Comparison of ENCODE assay signal across 24 cellular contexts in genomic region chr9:77765781-77766259, GRCh38.
DNase-seq lines count a peak whose midpoint lies in the region; ATAC-seq and TF ChIP-seq lines count a peak whose summit lies in the region.
"Had no signal": no experiment of that assay in that cellular context is flagged by ENCODE, and none has a peak within 500 bp of the region (broad histone marks: within the 10 kb centered on the region; RNA-seq: fewer than 3 reads in every experiment).

No MANE protein-coding gene starts in this region.

- peaks cover 3 to 4% of the 10 kb centered on the region in 2 experiments for H3K9me3 ChIP-seq in CD4-positive, CD25-positive, alpha-beta regulatory T cell (ENCODE audit: control insufficient read depth in 2 of 2, low read length in 2 of 2)
- peaks cover 20% of the 10 kb centered on the region for H3K9me3 ChIP-seq in endodermal cell (ENCODE audit: control insufficient read depth, low read length)
- no peaks in the 10 kb centered on the region for H3K9me3 ChIP-seq in sigmoid colon
- H3K9me3 ChIP-seq: SJSA1 had no signal

- peak overlapping the region; percentile 23 for H3K4me3 ChIP-seq in CD4-positive, CD25-positive, alpha-beta regulatory T cell (ENCODE audit: low read depth, low read length)
- H3K4me3 ChIP-seq in endodermal cell (ENCODE audit: low read length): peak overlapping the region; percentile 64
- H3K4me3 ChIP-seq in sigmoid colon: no peak overlapping the region
- H3K4me3 ChIP-seq: SJSA1 had no signal

- no peak overlapping the region for H3K4me3 Mint-ChIP-seq in activated CD8-positive, alpha-beta memory T cell treated with anti-CD3 and anti-CD28 coated beads, Interleukin-2, amount 10 ng/mL, durations not matched to agents 7 days and 5 days
- H3K4me3 Mint-ChIP-seq in CD4-positive, CD25-positive, alpha-beta regulatory T cell: peak overlapping the region in 1 of 4 donors; percentile 61
- H3K4me3 Mint-ChIP-seq in activated T-helper 1 cell treated with anti-CD3 and anti-CD28 coated beads, Interleukin-12 subunit alpha, Interleukin-12 subunit beta, Interleukin-2, Interleukin-4 antibody, amounts not matched to agents 30 ng/mL and 10 ng/mL and 1 ng/mL, durations not matched to agents 14 hours and 24 hours and 36 hours: no peak overlapping the region
- no peak overlapping the region for H3K4me3 Mint-ChIP-seq in endodermal cell

- no peak overlapping the region for H3K27ac Mint-ChIP-seq in activated CD8-positive, alpha-beta memory T cell treated with anti-CD3 and anti-CD28 coated beads, Interleukin-2, amount 10 ng/mL, durations not matched to agents 7 days and 5 days
- peak overlapping the region in 2 of 3 donors; percentile 22 to 73 for H3K27ac Mint-ChIP-seq in CD4-positive, CD25-positive, alpha-beta regulatory T cell
- peak overlapping the region; percentile 24 for H3K27ac Mint-ChIP-seq in activated T-helper 1 cell treated with anti-CD3 and anti-CD28 coated beads, Interleukin-12 subunit alpha, Interleukin-12 subunit beta, Interleukin-2, Interleukin-4 antibody, amounts not matched to agents 30 ng/mL and 10 ng/mL and 1 ng/mL, durations not matched to agents 14 hours and 24 hours and 36 hours
- H3K27ac Mint-ChIP-seq in endodermal cell: no peak overlapping the region

- no peaks in the 10 kb centered on the region for H3K27me3 Mint-ChIP-seq in activated CD8-positive, alpha-beta memory T cell treated with anti-CD3 and anti-CD28 coated beads, Interleukin-2, amount 10 ng/mL, durations not matched to agents 7 days and 5 days
- no peaks in the 10 kb centered on the region for H3K27me3 Mint-ChIP-seq in CD4-positive, CD25-positive, alpha-beta regulatory T cell
- no peaks in the 10 kb centered on the region for H3K27me3 Mint-ChIP-seq in activated T-helper 1 cell treated with anti-CD3 and anti-CD28 coated beads, Interleukin-12 subunit alpha, Interleukin-12 subunit beta, Interleukin-2, Interleukin-4 antibody, amounts not matched to agents 30 ng/mL and 10 ng/mL and 1 ng/mL, durations not matched to agents 14 hours and 24 hours and 36 hours (ENCODE audit: insufficient read depth)
- no peaks in the 10 kb centered on the region for H3K27me3 Mint-ChIP-seq in endodermal cell (ENCODE audit: insufficient read depth)

- H3K9me3 Mint-ChIP-seq in activated CD8-positive, alpha-beta memory T cell treated with anti-CD3 and anti-CD28 coated beads, Interleukin-2, amount 10 ng/mL, durations not matched to agents 7 days and 5 days (ENCODE audit: low read depth): no peaks in the 10 kb centered on the region
- H3K9me3 Mint-ChIP-seq in CD4-positive, CD25-positive, alpha-beta regulatory T cell: peaks cover 0 to 7% (median 1%) of the 10 kb centered on the region in 7 donors
- H3K9me3 Mint-ChIP-seq in activated T-helper 1 cell treated with anti-CD3 and anti-CD28 coated beads, Interleukin-12 subunit alpha, Interleukin-12 subunit beta, Interleukin-2, Interleukin-4 antibody, amounts not matched to agents 30 ng/mL and 10 ng/mL and 1 ng/mL, durations not matched to agents 14 hours and 24 hours and 36 hours: no peaks in the 10 kb centered on the region
- peaks cover 20% of the 10 kb centered on the region for H3K9me3 Mint-ChIP-seq in endodermal cell

- H3K9ac ChIP-seq in endodermal cell (ENCODE audit: extremely low read depth, low read length, poor library complexity, severe bottlenecking): no peak overlapping the region

- H3K4me1 ChIP-seq in CD4-positive, CD25-positive, alpha-beta regulatory T cell (ENCODE audit: control insufficient read depth, insufficient read depth, low read length, poor library complexity, severe bottlenecking): no peaks in the 10 kb centered on the region
- H3K4me1 ChIP-seq in endodermal cell (ENCODE audit: control insufficient read depth, insufficient read depth, low read length) (no peaks in the 10 kb centered on the region), sigmoid colon (peaks cover 0 to 14% (median 3%) of the 10 kb centered on the region in 4 donors)
- H3K4me1 ChIP-seq: SJSA1 had no signal

- no peak for TF ChIP-seq CTCF in endodermal cell (conservative IDR thresholded peaks at IDR 0.05)
- TF ChIP-seq CTCF in sigmoid colon (IDR thresholded peaks at IDR 0.05): no peak

- H3K27me3 ChIP-seq in CD4-positive, CD25-positive, alpha-beta regulatory T cell (ENCODE audit: control insufficient read depth, insufficient read depth, low read length): no peaks in the 10 kb centered on the region
- no peaks in the 10 kb centered on the region for H3K27me3 ChIP-seq in endodermal cell (ENCODE audit: control insufficient read depth, insufficient read depth, low read length, poor library complexity, severe bottlenecking)
- H3K27me3 ChIP-seq in sigmoid colon: no peaks in the 10 kb centered on the region
- H3K27me3 ChIP-seq: SJSA1 had no signal

- CTCF ChIA-PET in activated CD8-positive, alpha-beta memory T cell treated with anti-CD3 and anti-CD28 coated beads, Interleukin-2, amount 10 ng/mL, durations not matched to agents 7 days and 5 days (lab: Charles Lee): interaction anchor here (0.8 kb wide), 1 partner anchor 309 kb away, joined by 3 read pairs; no protein-coding TSS in a partner anchor

- no peaks in the 10 kb centered on the region for H3K4me1 Mint-ChIP-seq in activated CD8-positive, alpha-beta memory T cell treated with anti-CD3 and anti-CD28 coated beads, Interleukin-2, amount 10 ng/mL, durations not matched to agents 7 days and 5 days
- peaks cover 7 to 41% (median 20%) of the 10 kb centered on the region in 4 donors for H3K4me1 Mint-ChIP-seq in CD4-positive, CD25-positive, alpha-beta regulatory T cell
- peaks cover 13% of the 10 kb centered on the region for H3K4me1 Mint-ChIP-seq in activated T-helper 1 cell treated with anti-CD3 and anti-CD28 coated beads, Interleukin-12 subunit alpha, Interleukin-12 subunit beta, Interleukin-2, Interleukin-4 antibody, amounts not matched to agents 30 ng/mL and 10 ng/mL and 1 ng/mL, durations not matched to agents 14 hours and 24 hours and 36 hours (ENCODE audit: low read depth)
- H3K4me1 Mint-ChIP-seq in endodermal cell: peaks cover 8% of the 10 kb centered on the region

- no peak for DNase-seq in activated CD8-positive, alpha-beta memory T cell treated with anti-CD3 and anti-CD28 coated beads, Interleukin-2, amount 10 ng/mL, durations not matched to agents 7 days and 5 days
- no peak for DNase-seq in activated CD8-positive, alpha-beta memory T cell treated with anti-CD3 and anti-CD28 coated beads, Interleukin-2, amount 50 U/mL, for 4 hours
- no peak for DNase-seq in CD4-positive, CD25-positive, alpha-beta regulatory T cell
- DNase-seq in activated T-helper 1 cell treated with anti-CD3 and anti-CD28 coated beads, Interleukin-12 subunit alpha, Interleukin-12 subunit beta, Interleukin-2, Interleukin-4 antibody, amounts not matched to agents 30 ng/mL and 10 ng/mL and 1 ng/mL, durations not matched to agents 14 hours and 24 hours and 36 hours (ENCODE audit: low spot score): no peak
- DNase-seq in endodermal cell (no peak), sigmoid colon (no peak), HuH-7 (ENCODE audit: low spot score) (no peak)
- DNase-seq: DMS153, DND-41, GOT3, HCEC 1CT, Karpas-422, NCI-H1092 treated with DMSO at 0.1 percent for 48 hours, NCI-H1436, NCI-H187, NCI-H2081 treated with DMSO at 0.1 percent for 48 hours, NCI-H2171, NCI-H226, NCI-H510A, NCI-H69, Right ventricle myocardium superior, RPMI8226 had no signal

- TF ChIP-seq EP300 in sigmoid colon (IDR thresholded peaks at IDR 0.05): no peak

- WGBS in endodermal cell (ENCODE audit: insufficient coverage in 1 of 2, insufficient read length in 1 of 2), 2 experiments: 88 to 94% methylated on average over 1 to 2 of the region's 2 CpGs
- WGBS in sigmoid colon, 2 donors: 86 to 89% methylated on average over 2 of the region's 2 CpGs

- peak; percentile 23 for ATAC-seq in activated CD8-positive, alpha-beta memory T cell treated with anti-CD3 and anti-CD28 coated beads, Interleukin-2, amount 10 ng/mL, durations not matched to agents 7 days and 5 days
- ATAC-seq in CD4-positive, CD25-positive, alpha-beta regulatory T cell (ENCODE audit: low read depth in 2 of 2): no peak

- peaks cover 2% of the 10 kb centered on the region for H3K36me3 ChIP-seq in CD4-positive, CD25-positive, alpha-beta regulatory T cell (ENCODE audit: control insufficient read depth, insufficient read depth, low read length)
- H3K36me3 ChIP-seq in endodermal cell (ENCODE audit: control insufficient read depth, insufficient read depth, low read length) (peaks cover 11% of the 10 kb centered on the region), sigmoid colon (no peaks in the 10 kb centered on the region)
- H3K36me3 ChIP-seq: SJSA1 had no signal

- H3K27ac ChIP-seq in CD4-positive, CD25-positive, alpha-beta regulatory T cell (ENCODE audit: insufficient read depth, low read length, poor library complexity, severe bottlenecking): no peak overlapping the region
- H3K27ac ChIP-seq in endodermal cell (ENCODE audit: low read depth, low read length) (no peak overlapping the region), sigmoid colon (no peak overlapping the region)
- H3K27ac ChIP-seq: HL-60, SJSA1 had no signal

- intact Hi-C loops in activated T-helper 1 cell treated with anti-CD3 and anti-CD28 coated beads, Interleukin-12 subunit alpha, Interleukin-12 subunit beta, Interleukin-2, Interleukin-4 antibody, amounts not matched to agents 30 ng/mL and 10 ng/mL and 1 ng/mL, durations not matched to agents 14 hours and 24 hours and 36 hours (cut with micrococcal nuclease): loop anchor here (5.0 kb wide), 1 partner anchor 289 kb away; no protein-coding TSS in a partner anchor
- intact Hi-C loops in sigmoid colon (cut with DNase I): loop anchor here (5.0 kb wide), 1 partner anchor 334 kb away; no protein-coding TSS in a partner anchor

- TF ChIP-seq POLR2A in sigmoid colon (IDR thresholded peaks at IDR 0.05): no peak

- H3K36me3 Mint-ChIP-seq in activated CD8-positive, alpha-beta memory T cell treated with anti-CD3 and anti-CD28 coated beads, Interleukin-2, amount 10 ng/mL, durations not matched to agents 7 days and 5 days: peaks cover 2% of the 10 kb centered on the region
- H3K36me3 Mint-ChIP-seq in CD4-positive, CD25-positive, alpha-beta regulatory T cell: peaks cover 23% of the 10 kb centered on the region
- peaks cover 7% of the 10 kb centered on the region for H3K36me3 Mint-ChIP-seq in activated T-helper 1 cell treated with anti-CD3 and anti-CD28 coated beads, Interleukin-12 subunit alpha, Interleukin-12 subunit beta, Interleukin-2, Interleukin-4 antibody, amounts not matched to agents 30 ng/mL and 10 ng/mL and 1 ng/mL, durations not matched to agents 14 hours and 24 hours and 36 hours (ENCODE audit: low read depth)
- H3K36me3 Mint-ChIP-seq in endodermal cell (ENCODE audit: low read depth): peaks cover 24% of the 10 kb centered on the region

Comparison
In these comparisons a context has a peak if more than half of its experiments do, and no peak if none do; other contexts are left out.
1. H3K27ac Mint-ChIP-seq: peak in CD4-positive, CD25-positive, alpha-beta regulatory T cell (2 of 3) and activated T-helper 1 cell treated with anti-CD3 and anti-CD28 coated beads, Interleukin-12 subunit alpha, Interleukin-12 subunit beta, Interleukin-2, Interleukin-4 antibody, amounts not matched to agents 30 ng/mL and 10 ng/mL and 1 ng/mL, durations not matched to agents 14 hours and 24 hours and 36 hours (single experiment); none in activated CD8-positive, alpha-beta memory T cell treated with anti-CD3 and anti-CD28 coated beads, Interleukin-2, amount 10 ng/mL, durations not matched to agents 7 days and 5 days (single experiment) and endodermal cell (single experiment).
2. H3K4me3 ChIP-seq: peak in CD4-positive, CD25-positive, alpha-beta regulatory T cell (single experiment) and endodermal cell (single experiment); none in sigmoid colon (0 of 4).